Comparison of ENCODE assay signal across 1 cellular context in the genomic region with DNA sequence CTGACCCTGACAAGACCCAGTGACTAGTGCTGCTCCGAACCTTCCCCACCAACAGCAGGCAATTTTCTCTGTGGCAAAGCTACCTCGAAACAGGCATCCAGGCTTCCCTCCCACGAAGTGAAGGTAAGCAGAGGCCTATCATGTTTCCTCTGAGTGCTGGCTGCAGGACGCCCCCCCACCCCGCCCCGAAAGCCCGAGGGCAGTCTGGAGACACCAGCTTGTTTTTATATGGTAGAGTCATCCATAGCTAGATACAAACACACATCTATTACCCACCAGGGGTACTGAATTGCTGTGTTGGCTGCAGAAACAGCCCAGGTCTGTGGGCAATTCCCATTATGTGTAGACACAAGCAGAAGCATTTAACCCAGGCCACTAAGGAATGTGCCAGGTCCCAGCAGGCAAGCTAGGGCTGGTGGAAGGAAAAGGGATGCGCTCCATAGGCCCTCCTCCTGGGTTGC.
TF ChIP-seq lines count a peak whose summit lies in the region.

No MANE protein-coding gene starts in this region.

TF ChIP-seq in H1, 55 proteins besides CTCF, POLR2A, EP300 and RAD21 (continued from another document):
- TF ChIP-seq, protein P1, sequence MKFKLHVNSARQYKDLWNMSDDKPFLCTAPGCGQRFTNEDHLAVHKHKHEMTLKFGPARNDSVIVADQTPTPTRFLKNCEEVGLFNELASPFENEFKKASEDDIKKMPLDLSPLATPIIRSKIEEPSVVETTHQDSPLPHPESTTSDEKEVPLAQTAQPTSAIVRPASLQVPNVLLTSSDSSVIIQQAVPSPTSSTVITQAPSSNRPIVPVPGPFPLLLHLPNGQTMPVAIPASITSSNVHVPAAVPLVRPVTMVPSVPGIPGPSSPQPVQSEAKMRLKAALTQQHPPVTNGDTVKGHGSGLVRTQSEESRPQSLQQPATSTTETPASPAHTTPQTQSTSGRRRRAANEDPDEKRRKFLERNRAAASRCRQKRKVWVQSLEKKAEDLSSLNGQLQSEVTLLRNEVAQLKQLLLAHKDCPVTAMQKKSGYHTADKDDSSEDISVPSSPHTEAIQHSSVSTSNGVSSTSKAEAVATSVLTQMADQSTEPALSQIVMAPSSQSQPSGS (IDR thresholded peaks at IDR 0.05; ENCODE audit: low read length): no peak
- TF ChIP-seq SIN3A (conservative IDR thresholded peaks at IDR 0.05 in 1 of 2, IDR thresholded peaks at IDR 0.05 in 1 of 2; ENCODE audit: low read depth in 1 of 2, low read length in 2 of 2): no peak
